Comparison of ENCODE assay signal across 23 cellular contexts in genomic region chr4:139568206-139568969, GRCh38. TPM values are rescaled to one million over a fixed set of nuclear protein-coding genes. Genes with fewer than 3 reads are reported as not detected.
A peak's percentile ranks its signal among the peaks of the same experiment; 100 is the strongest.
DNase-seq lines count a peak whose midpoint lies in the region; ATAC-seq, FAIRE-seq and TF ChIP-seq lines count a peak whose summit lies in the region.
"Had no signal": no experiment of that assay in that cellular context is flagged by ENCODE, and none has a peak within 500 bp of the region (broad histone marks: within the 10 kb centered on the region; RNA-seq: fewer than 3 reads in every experiment).

No MANE protein-coding gene starts in this region.

- TF ChIP-seq CTCF in nephron progenitor cell (IDR thresholded peaks at IDR 0.05): no peak

- peak overlapping the region; percentile 9; the same call in 1 of the 2 replicates for H3K4me3 ChIP-seq in SJCRH30
- H3K4me3 ChIP-seq: A549; BLaER1 treated with 17β-estradiol and CSF1 and Interleukin-3, amounts not matched to agents 10 nM and 100 nM; HAP-1 had no signal

- peak; percentile 19 for FAIRE-seq in frontal cortex (lab: Jason Lieb, UNC)
- FAIRE-seq: A549, G401.6, GM19239, TTC549 had no signal

- H3K36me3 ChIP-seq in SJCRH30: no peaks in the 10 kb centered on the region
- H3K36me3 ChIP-seq: BLaER1 treated with 17β-estradiol and CSF1 and Interleukin-3, amounts not matched to agents 10 nM and 100 nM; HAP-1 had no signal

- POLR2A ChIA-PET in HEK293T (lab: Yijun Ruan, JAX): interaction anchor here (6.8 kb wide), 1 partner anchor 11 kb away, joined by 37 read pairs; the partner anchor contains the start of gene SETD7

- H3K4me1 Mint-ChIP-seq in nephron progenitor cell: peaks cover 7% of the 10 kb centered on the region
- H3K4me1 Mint-ChIP-seq: activated CD4-positive, alpha-beta T cell treated with anti-CD3 and anti-CD28 coated beads for 36 hours; activated CD8-positive, alpha-beta memory T cell treated with anti-CD3 and anti-CD28 coated beads, Interleukin-2, amount 10 ng/mL, durations not matched to agents 7 days and 5 days; activated T-helper 17 cell treated with anti-CD3 and anti-CD28 coated beads, Interleukin-2, amount 50 U/mL, for 72 hours had no signal

- ATAC-seq in HG03196 (IDR thresholded peaks at IDR 0.05; ENCODE audit: unreplicated experiment): no peak
- ATAC-seq: A549; activated CD4-positive, alpha-beta T cell treated with anti-CD3 and anti-CD28 coated beads for 36 hours; activated CD8-positive, alpha-beta memory T cell treated with anti-CD3 and anti-CD28 coated beads, Interleukin-2, amount 10 ng/mL, durations not matched to agents 7 days and 5 days; activated T-helper 17 cell treated with anti-CD3 and anti-CD28 coated beads, Interleukin-2, amount 50 U/mL, for 72 hours had no signal

- DNase-seq in DMS 273 treated with DMSO at 0.1 percent for 48 hours (lab: John Stamatoyannopoulos, UW) (peak; percentile 28), SJCRH30 (peak; percentile 91 to 92), frontal cortex (ENCODE audit: low spot score in 2 of 2) (no peak), nephron progenitor cell (no peak), HEK293T (ENCODE audit: extremely low spot score) (no peak), NCI-H82 (lab: John Stamatoyannopoulos, UW) (no peak), posterior vena cava (ENCODE audit: low spot score) (no peak)
- DNase-seq: activated CD4-positive, alpha-beta T cell treated with anti-CD3 and anti-CD28 coated beads for 36 hours; activated CD8-positive, alpha-beta memory T cell treated with anti-CD3 and anti-CD28 coated beads, Interleukin-2, amount 10 ng/mL, durations not matched to agents 7 days and 5 days; activated naive CD8-positive, alpha-beta T cell treated with anti-CD3 and anti-CD28 coated beads, Interleukin-2, amount 10 ng/mL, durations not matched to agents 7 days and 5 days; MV-4-11; naive B cell; NCI-H2029 treated with DMSO at 0.1 percent for 48 hours; NCI-H446; stimulated activated CD4-positive, alpha-beta T cell treated with anti-CD3 and anti-CD28 coated beads, Interleukin-4, amount 100 ng/mL, for 24 hours had no signal

- H3K9me3 Mint-ChIP-seq in nephron progenitor cell: peaks cover 6% of the 10 kb centered on the region
- H3K9me3 Mint-ChIP-seq: activated naive CD8-positive, alpha-beta T cell treated with anti-CD3 and anti-CD28 coated beads, Interleukin-2, amount 10 ng/mL, durations not matched to agents 7 days and 5 days; activated T-helper 17 cell treated with anti-CD3 and anti-CD28 coated beads, Interleukin-2, amount 50 U/mL, for 72 hours had no signal

- H3K36me3 Mint-ChIP-seq in nephron progenitor cell (ENCODE audit: low read depth): no peaks in the 10 kb centered on the region
- H3K36me3 Mint-ChIP-seq: activated CD8-positive, alpha-beta memory T cell treated with anti-CD3 and anti-CD28 coated beads, Interleukin-2, amount 10 ng/mL, durations not matched to agents 7 days and 5 days; activated naive CD8-positive, alpha-beta T cell treated with anti-CD3 and anti-CD28 coated beads, Interleukin-2, amount 10 ng/mL, durations not matched to agents 7 days and 5 days; naive B cell had no signal

- H3K27me3 Mint-ChIP-seq in nephron progenitor cell (ENCODE audit: low read depth, poor library complexity): peaks cover 4% of the 10 kb centered on the region
- H3K27me3 Mint-ChIP-seq: activated CD4-positive, alpha-beta T cell treated with anti-CD3 and anti-CD28 coated beads for 36 hours; activated CD8-positive, alpha-beta memory T cell treated with anti-CD3 and anti-CD28 coated beads, Interleukin-2, amount 10 ng/mL, durations not matched to agents 7 days and 5 days; activated naive CD8-positive, alpha-beta T cell treated with anti-CD3 and anti-CD28 coated beads, Interleukin-2, amount 10 ng/mL, durations not matched to agents 7 days and 5 days; activated T-helper 17 cell treated with anti-CD3 and anti-CD28 coated beads, Interleukin-2, amount 50 U/mL, for 72 hours; naive B cell had no signal

- peaks cover 11% of the 10 kb centered on the region for H3K4me1 ChIP-seq in SJCRH30
- H3K4me1 ChIP-seq: A549, HAP-1 had no signal

- peak overlapping the region; percentile 15 for H3K27ac Mint-ChIP-seq in nephron progenitor cell
- H3K27ac Mint-ChIP-seq: activated CD4-positive, alpha-beta T cell treated with anti-CD3 and anti-CD28 coated beads for 36 hours; activated CD8-positive, alpha-beta memory T cell treated with anti-CD3 and anti-CD28 coated beads, Interleukin-2, amount 10 ng/mL, durations not matched to agents 7 days and 5 days; activated naive CD8-positive, alpha-beta T cell treated with anti-CD3 and anti-CD28 coated beads, Interleukin-2, amount 10 ng/mL, durations not matched to agents 7 days and 5 days; activated T-helper 17 cell treated with anti-CD3 and anti-CD28 coated beads, Interleukin-2, amount 50 U/mL, for 72 hours had no signal

- peak overlapping the region; percentile 47 for H3K27ac ChIP-seq in SJCRH30
- H3K27ac ChIP-seq: A549; BLaER1 treated with 17β-estradiol and CSF1 and Interleukin-3, amounts not matched to agents 10 nM and 100 nM had no signal

- no peaks in the 10 kb centered on the region for H3K9me3 ChIP-seq in SJCRH30 (replicated peaks)
- H3K9me3 ChIP-seq: A549, HAP-1 had no signal

- intact Hi-C loops in posterior vena cava (cut with DNase I): no loop called here

- H3K27me3 ChIP-seq in SJCRH30: no peaks in the 10 kb centered on the region
- H3K27me3 ChIP-seq: BLaER1 treated with 17β-estradiol and CSF1 and Interleukin-3, amounts not matched to agents 10 nM and 100 nM had no signal

- H3K4me3 Mint-ChIP-seq in nephron progenitor cell: no peak overlapping the region
- H3K4me3 Mint-ChIP-seq: activated CD4-positive, alpha-beta T cell treated with anti-CD3 and anti-CD28 coated beads for 36 hours; activated CD8-positive, alpha-beta memory T cell treated with anti-CD3 and anti-CD28 coated beads, Interleukin-2, amount 10 ng/mL, durations not matched to agents 7 days and 5 days; activated naive CD8-positive, alpha-beta T cell treated with anti-CD3 and anti-CD28 coated beads, Interleukin-2, amount 10 ng/mL, durations not matched to agents 7 days and 5 days; activated T-helper 17 cell treated with anti-CD3 and anti-CD28 coated beads, Interleukin-2, amount 50 U/mL, for 72 hours; naive B cell had no signal

- CTCF ChIA-PET in HEK293T (lab: Yijun Ruan, JAX): interaction anchor here (0.6 kb wide), 1 partner anchor 35 kb away, joined by 3 read pairs; no protein-coding TSS in a partner anchor

TF ChIP-seq in HEK293T, 16 proteins besides CTCF, POLR2A, EP300 and RAD21:
- no peak for TF ChIP-seq HDGF (IDR thresholded peaks at IDR 0.05; ENCODE audit: borderline replicate concordance)
- no peak for TF ChIP-seq FOXA1 (IDR thresholded peaks at IDR 0.05)
- no peak for TF ChIP-seq TARDBP (IDR thresholded peaks at IDR 0.05)
- no peak for TF ChIP-seq LEF1 (IDR thresholded peaks at IDR 0.05; ENCODE audit: borderline replicate concordance)
- no peak for TF ChIP-seq FOXK2 (IDR thresholded peaks at IDR 0.05)
- no peak for TF ChIP-seq BHLHE40 (IDR thresholded peaks at IDR 0.05; ENCODE audit: borderline replicate concordance)
- no peak for TF ChIP-seq SUZ12 (IDR thresholded peaks at IDR 0.05)
- TF ChIP-seq SP1 (IDR thresholded peaks at IDR 0.05): no peak
- TF ChIP-seq ELF4 (IDR thresholded peaks at IDR 0.05): no peak
- TF ChIP-seq CTBP1 (IDR thresholded peaks at IDR 0.05; ENCODE audit: borderline replicate concordance): no peak
- no peak for TF ChIP-seq ZNF384 (IDR thresholded peaks at IDR 0.05)

RNA-seq across cellular contexts. Expression of gene SETD7, which starts 12.4 kb away (rescaled TPM):
- 26.3 and 26.8 TPM in 2 replicates for total RNA-seq in SJCRH30 (2014; rRNA removed; shearing (Covaris generic))
- total RNA-seq in frontal cortex: 28.5 TPM
- total RNA-seq in posterior vena cava: 10 to 100 TPM; 69.0 to 75.4 TPM

Comparison
In these comparisons a context has a peak if more than half of its experiments do, and no peak if none do; other contexts are left out.
1. DNase-seq: peak in DMS 273 treated with DMSO at 0.1 percent for 48 hours (single experiment) and SJCRH30 (2 of 2); none in frontal cortex (0 of 2), nephron progenitor cell (single experiment), HEK293T (single experiment), NCI-H82 (single experiment) and posterior vena cava (single experiment).